Comparison of ENCODE assay signal across 9 cellular contexts in the genomic region with DNA sequence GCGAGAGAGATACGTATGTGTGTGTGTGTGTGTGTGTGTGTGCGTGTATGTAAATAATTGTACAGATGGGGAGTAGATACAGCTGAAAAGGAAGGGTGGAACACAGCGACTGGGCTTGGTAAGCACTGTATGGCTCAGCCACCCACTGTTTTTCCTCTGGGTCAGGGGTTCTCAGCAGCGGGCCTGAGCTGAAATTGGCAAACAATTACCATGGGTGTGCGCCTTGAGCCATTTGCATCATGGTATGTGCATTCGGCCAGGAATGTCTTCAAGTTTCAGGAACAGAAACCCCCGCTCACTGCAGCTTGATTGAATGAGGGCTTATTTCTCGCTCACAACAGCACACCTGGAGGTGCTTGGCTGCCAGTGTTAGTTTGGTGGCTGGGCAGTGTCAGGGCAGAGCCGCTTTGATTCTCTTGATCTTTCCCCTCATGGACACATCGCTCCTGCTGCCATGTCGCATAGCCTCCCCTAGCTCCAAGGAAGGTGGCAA.
DNase-seq lines count a peak whose midpoint lies in the region; ATAC-seq, FAIRE-seq and TF ChIP-seq lines count a peak whose summit lies in the region.
"Had no signal": no experiment of that assay in that cellular context is flagged by ENCODE, and none has a peak within 500 bp of the region (broad histone marks: within the 10 kb centered on the region; RNA-seq: fewer than 3 reads in every experiment).

No MANE protein-coding gene starts in this region.

- DNase-seq in GM12892 (ENCODE audit: insufficient read length) (peak; percentile 66), MM.1S (peak; percentile 70), iPS-NIHi11 (ENCODE audit: low spot score) (peak; percentile 59), SHP77 treated with DMSO at 0.1 percent for 48 hours (lab: John Stamatoyannopoulos, UW) (no peak), HepG2 (ENCODE audit: low spot score) (no peak), left ventricle myocardium superior (no peak), heart left ventricle (no peak)
- DNase-seq: T-helper 1 cell had no signal

- H3K36me3 ChIP-seq in MM.1S (replicated peaks; ENCODE audit: insufficient read depth, low read length) (no peaks in the 10 kb centered on the region), HepG2 (replicated peaks in 1 of 2; ENCODE audit: control insufficient read depth in 1 of 2, insufficient read depth in 2 of 2, low read length in 2 of 2) (peaks cover 1 to 3% of the 10 kb centered on the region in 2 experiments; a peak in 1 of 5 replicates), heart left ventricle (peaks cover 0 to 7% (median 0%) of the 10 kb centered on the region in 9 donors)

- TF ChIP-seq POLR2A in GM12892 (IDR thresholded peaks at IDR 0.05; ENCODE audit: low read depth, low read length) (no peak), HepG2 (IDR thresholded peaks at IDR 0.05; ENCODE audit: insufficient read depth in 1 of 2, low read depth in 2 of 2, low read length in 2 of 2) (no peak), heart left ventricle (IDR thresholded peaks at IDR 0.05) (no peak)

- peak; percentile 54 for TF ChIP-seq CTCF in MM.1S (IDR thresholded peaks at IDR 0.05; ENCODE audit: low read length)
- TF ChIP-seq CTCF in HepG2 (CRISPR knock-in tag; IDR thresholded peaks at IDR 0.05) = no peak
- no peak for TF ChIP-seq CTCF in heart left ventricle (IDR thresholded peaks at IDR 0.05)

- H3K4me2 ChIP-seq in MM.1S (ENCODE audit: low read depth, low read length) = peak overlapping the region; percentile 74
- H3K4me2 ChIP-seq in HepG2 (ENCODE audit: low read depth, low read length) = no peak overlapping the region

- H3K9ac ChIP-seq in MM.1S (ENCODE audit: low read length) (peak overlapping the region; percentile 53), HepG2 (ENCODE audit: insufficient read depth, low read depth, low read length) (no peak overlapping the region)

- H3K4me1 ChIP-seq in MM.1S (ENCODE audit: low read length) (peaks cover 16% of the 10 kb centered on the region), HepG2 (ENCODE audit: insufficient read depth, low read length) (peaks cover 21% of the 10 kb centered on the region), heart left ventricle (peaks cover 0 to 31% (median 14%) of the 10 kb centered on the region in 12 donors)

- CTCF ChIA-PET in HepG2 (lab: Yijun Ruan, JAX; ENCODE audit: low intra/inter-chr PET ratio, low total read pairs) = no interaction called here

- POLR2A ChIA-PET in HepG2 (lab: Yijun Ruan, JAX) = no interaction called here

- ATAC-seq in GM21619 (IDR thresholded peaks at IDR 0.05; ENCODE audit: unreplicated experiment) (peak; percentile 65), HepG2 (no peak), left ventricle myocardium superior (no peak), heart left ventricle (no peak)

- WGBS in HepG2 (ENCODE audit: low lambda C conversion rate) = 91% methylated on average over 12 of the region's 12 CpGs
- WGBS in heart left ventricle, 4 donors = 83 to 86% (median 85%) methylated on average over 12 of the region's 12 CpGs

- intact Hi-C loops in HepG2 (cut with micrococcal nuclease; ENCODE audit: unreplicated experiment) (no loop called here), left ventricle myocardium superior (cut with micrococcal nuclease) (no loop called here), heart left ventricle (cut with DNase I) (no loop called here)

- no peaks in the 10 kb centered on the region for H3K79me2 ChIP-seq in MM.1S (ENCODE audit: low read length)
- no peaks in the 10 kb centered on the region for H3K79me2 ChIP-seq in HepG2 (ENCODE audit: insufficient read depth, low read length)

- TF ChIP-seq RAD21 in HepG2 (CRISPR knock-in tag; IDR thresholded peaks at IDR 0.05) = no peak

- H3K27ac ChIP-seq in MM.1S (ENCODE audit: low read length) = peak overlapping the region; percentile 79
- H3K27ac ChIP-seq in HepG2 (ENCODE audit: extremely low read length, insufficient read depth, low read length) = no peak overlapping the region
- H3K27ac ChIP-seq in heart left ventricle = peak overlapping the region in 1 of 12 donors; percentile 52

- in situ Hi-C loops in HepG2 (cut with HindIII; ENCODE audit: extremely low pct_ligation_motif_present, low pct_unique_long_range_greater_than_20kb) = no loop called here

- H3F3A ChIP-seq in MM.1S (ENCODE audit: insufficient read depth, low read length) = peaks cover 6% of the 10 kb centered on the region; the same call in 1 of the 2 replicates

- BruUV-seq in HepG2 (replicated peaks; lab: Mats Ljungman, UMichigan) = no TSS peak

- no peaks in the 10 kb centered on the region for H3K9me2 ChIP-seq in MM.1S (replicated peaks; ENCODE audit: insufficient read depth, low read length)

- H3K27me3 ChIP-seq in MM.1S (replicated peaks; ENCODE audit: insufficient read depth, low read length) = no peaks in the 10 kb centered on the region
- no peaks in the 10 kb centered on the region for H3K27me3 ChIP-seq in HepG2 (ENCODE audit: control insufficient read depth in 1 of 2, insufficient read depth in 2 of 2, low read length in 2 of 2)
- no peaks in the 10 kb centered on the region for H3K27me3 ChIP-seq in heart left ventricle

- H3K9me3 ChIP-seq in MM.1S (replicated peaks; ENCODE audit: insufficient read depth, low read length) (no peaks in the 10 kb centered on the region), HepG2 (ENCODE audit: low read length) (no peaks in the 10 kb centered on the region), heart left ventricle (peaks cover 0 to 6% (median 0%) of the 10 kb centered on the region in 12 donors)

- H2AFZ ChIP-seq in MM.1S (ENCODE audit: low read length) (peak overlapping the region; percentile 66), HepG2 (ENCODE audit: low read length) (no peak overlapping the region)

- TF ChIP-seq EP300 in HepG2 (IDR thresholded peaks at IDR 0.05; ENCODE audit: low read depth in 2 of 2, low read length in 2 of 2) (no peak), HepG2 (CRISPR knock-in tag; IDR thresholded peaks at IDR 0.05; ENCODE audit: borderline replicate concordance) (no peak)

- H4K20me1 ChIP-seq in MM.1S (ENCODE audit: insufficient read depth, low read length) = no peaks in the 10 kb centered on the region
- H4K20me1 ChIP-seq in HepG2 (ENCODE audit: insufficient read depth, low read length) = no peaks in the 10 kb centered on the region

- FAIRE-seq in GM12892 (lab: Jason Lieb, UNC) (peak; percentile 90), HepG2 (lab: Jason Lieb, UNC) (no peak)

- H3K4me3 ChIP-seq in MM.1S (ENCODE audit: low read length) (peak overlapping the region; percentile 20; the same call in 1 of the 2 replicates), HepG2 (replicated peaks in 1 of 3; ENCODE audit: insufficient read depth in 1 of 3, low read depth in 2 of 3, low read length in 3 of 3) (no peak overlapping the region), heart left ventricle (no peak overlapping the region)

TF ChIP-seq in HepG2, 621 proteins besides CTCF, POLR2A, EP300 and RAD21:
- TF ChIP-seq NFE2L2 (IDR thresholded peaks at IDR 0.05; ENCODE audit: low read length) = no peak
- TF ChIP-seq SETDB1 (CRISPR knock-in tag; IDR thresholded peaks at IDR 0.05; ENCODE audit: borderline replicate concordance) = no peak
- TF ChIP-seq SNRNP70 (IDR thresholded peaks at IDR 0.05; ENCODE audit: low read depth, low read length) = no peak
- no peak for TF ChIP-seq KDM6A (CRISPR knock-in tag; IDR thresholded peaks at IDR 0.05; ENCODE audit: low read depth)
- no peak for TF ChIP-seq FOXP1 (IDR thresholded peaks at IDR 0.05)
- TF ChIP-seq FOXP1 (CRISPR knock-in tag; IDR thresholded peaks at IDR 0.05) = no peak
- no peak for TF ChIP-seq GABPA (IDR thresholded peaks at IDR 0.05; ENCODE audit: low read depth, low read length)
- no peak for TF ChIP-seq GABPA (CRISPR knock-in tag; IDR thresholded peaks at IDR 0.05; ENCODE audit: low read depth)
- TF ChIP-seq, protein P1, sequence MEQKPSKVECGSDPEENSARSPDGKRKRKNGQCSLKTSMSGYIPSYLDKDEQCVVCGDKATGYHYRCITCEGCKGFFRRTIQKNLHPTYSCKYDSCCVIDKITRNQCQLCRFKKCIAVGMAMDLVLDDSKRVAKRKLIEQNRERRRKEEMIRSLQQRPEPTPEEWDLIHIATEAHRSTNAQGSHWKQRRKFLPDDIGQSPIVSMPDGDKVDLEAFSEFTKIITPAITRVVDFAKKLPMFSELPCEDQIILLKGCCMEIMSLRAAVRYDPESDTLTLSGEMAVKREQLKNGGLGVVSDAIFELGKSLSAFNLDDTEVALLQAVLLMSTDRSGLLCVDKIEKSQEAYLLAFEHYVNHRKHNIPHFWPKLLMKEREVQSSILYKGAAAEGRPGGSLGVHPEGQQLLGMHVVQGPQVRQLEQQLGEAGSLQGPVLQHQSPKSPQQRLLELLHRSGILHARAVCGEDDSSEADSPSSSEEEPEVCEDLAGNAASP (CRISPR knock-in tag; IDR thresholded peaks at IDR 0.05; ENCODE audit: borderline replicate concordance) = no peak
- no peak for TF ChIP-seq ELF3 (CRISPR knock-in tag; IDR thresholded peaks at IDR 0.05)
- TF ChIP-seq ZNF777 (CRISPR knock-in tag; IDR thresholded peaks at IDR 0.05) = no peak
- TF ChIP-seq ZNF672 (CRISPR knock-in tag; IDR thresholded peaks at IDR 0.05) = no peak
- TF ChIP-seq MED1 (CRISPR knock-in tag; IDR thresholded peaks at IDR 0.05) = no peak
- no peak for TF ChIP-seq RAD51 (IDR thresholded peaks at IDR 0.05; ENCODE audit: borderline replicate concordance)
- TF ChIP-seq, protein P2, sequence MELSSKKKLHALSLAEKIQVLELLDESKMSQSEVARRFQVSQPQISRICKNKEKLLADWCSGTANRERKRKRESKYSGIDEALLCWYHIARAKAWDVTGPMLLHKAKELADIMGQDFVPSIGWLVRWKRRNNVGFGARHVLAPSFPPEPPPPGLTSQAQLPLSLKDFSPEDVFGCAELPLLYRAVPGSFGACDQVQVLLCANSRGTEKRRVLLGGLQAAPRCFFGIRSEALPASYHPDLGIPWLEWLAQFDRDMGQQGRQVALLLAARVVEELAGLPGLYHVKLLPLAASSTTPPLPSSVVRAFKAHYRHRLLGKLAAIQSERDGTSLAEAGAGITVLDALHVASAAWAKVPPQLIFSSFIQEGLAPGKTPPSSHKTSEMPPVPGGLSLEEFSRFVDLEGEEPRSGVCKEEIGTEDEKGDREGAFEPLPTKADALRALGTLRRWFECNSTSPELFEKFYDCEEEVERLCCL (CRISPR knock-in tag; IDR thresholded peaks at IDR 0.05; ENCODE audit: borderline replicate concordance) = no peak
- TF ChIP-seq SMC3 (IDR thresholded peaks at IDR 0.05; ENCODE audit: low read length) = no peak
- no peak for TF ChIP-seq ELF1 (CRISPR knock-in tag; IDR thresholded peaks at IDR 0.05)
- TF ChIP-seq RARA (CRISPR knock-in tag; IDR thresholded peaks at IDR 0.05) = no peak
- TF ChIP-seq ZNF776 (CRISPR knock-in tag; IDR thresholded peaks at IDR 0.05) = no peak

Comparison
In these comparisons a context has a peak if more than half of its experiments do, and no peak if none do; other contexts are left out.
1. DNase-seq: peak in GM12892 (single experiment), MM.1S (single experiment) and iPS-NIHi11 (single experiment); none in SHP77 treated with DMSO at 0.1 percent for 48 hours (single experiment), HepG2 (single experiment), left ventricle myocardium superior (single experiment) and heart left ventricle (0 of 5).